In the genomic region with DNA sequence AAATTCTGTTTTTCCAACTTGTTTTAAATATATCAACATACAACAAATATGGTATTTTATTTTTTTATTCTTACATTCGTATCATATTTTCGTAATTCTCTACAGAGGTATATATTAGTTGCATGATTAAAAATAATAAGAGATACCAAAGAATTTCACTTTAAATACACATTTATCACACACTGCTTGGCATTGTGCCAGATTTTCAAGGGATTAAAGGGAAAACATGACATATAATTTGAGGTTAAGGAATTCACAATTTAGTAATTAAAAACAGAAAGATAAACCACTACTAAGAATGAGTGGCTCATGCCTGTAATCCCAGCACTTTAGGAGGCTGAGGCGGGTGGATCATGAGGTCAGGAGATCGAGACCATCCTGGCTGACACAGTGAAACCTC, we compare ENCODE assay signal across 28 cellular contexts.
"Had no signal": no experiment of that assay in that cellular context is flagged by ENCODE, and none has a peak within 500 bp of the region (broad histone marks: within the 10 kb centered on the region; RNA-seq: fewer than 3 reads in every experiment).

No MANE protein-coding gene starts in this region.

- H3K27ac ChIP-seq: left lung, lower lobe of right lung, neural progenitor cell, neutrophil, right atrium auricular region, skin epidermis, stomach, testis, thyroid gland, transverse colon, upper lobe of left lung had no signal

- H3K36me3 ChIP-seq: left lung, lower lobe of right lung, neural progenitor cell, neutrophil, right atrium auricular region, stomach, thyroid gland, transverse colon, upper lobe of left lung had no signal

- FAIRE-seq: urothelium cell line had no signal

- H3K27me3 Mint-ChIP-seq: progenitor cell of endocrine pancreas; stimulated activated naive B cell treated with anti-CD40 and anti-IgM and Interleukin-4, amounts not matched to agents 10 μg/mL and 1 μg/mL and 100 μg/mL, for 72 hours had no signal

- H3K9me3 ChIP-seq: left lung, lower lobe of right lung, neutrophil, right atrium auricular region, stomach, testis, thyroid gland, transverse colon, upper lobe of left lung had no signal

- DNase-seq: hippocampal formation; kidney; left colon; left lung; lower lobe of right lung; mammary epithelial cell; mesenchymal stem cell; natural killer cell; nephron progenitor cell; occipital lobe; stimulated activated CD4-positive, alpha-beta T cell treated with anti-CD3 and anti-CD28 coated beads, Interleukin-12 subunit alpha, Interleukin-12 subunit beta, amount 100 ng/mL, for 4 hours; stimulated activated CD4-positive, alpha-beta T cell treated with anti-CD3 and anti-CD28 coated beads, Interleukin-15, amount 100 ng/mL, for 24 hours; stimulated activated CD4-positive, alpha-beta T cell treated with anti-CD3 and anti-CD28 coated beads, Interleukin-2, amount 100 ng/mL, for 24 hours; stimulated activated CD4-positive, alpha-beta T cell treated with anti-CD3 and anti-CD28 coated beads, Interleukin-4, amount 100 ng/mL, for 1 hour; stimulated activated naive B cell treated with anti-CD40 and anti-IgM and Interleukin-4, amounts not matched to agents 10 μg/mL and 1 μg/mL and 100 μg/mL, for 72 hours; stimulated activated naive CD8-positive, alpha-beta T cell treated with anti-CD3 and anti-CD28 coated beads, Interleukin-15, Interleukin-2, amounts not matched to agents 100 U/mL and 50 U/mL, for 24 hours; stomach; testis; thyroid gland; transverse colon; upper lobe of left lung had no signal

- H3K27me3 ChIP-seq: left lung, neural progenitor cell, neutrophil, right atrium auricular region, stomach, testis, thyroid gland, transverse colon, upper lobe of left lung had no signal

- H3K36me3 Mint-ChIP-seq: natural killer cell; neural progenitor cell; stimulated activated naive B cell treated with anti-CD40 and anti-IgM and Interleukin-4, amounts not matched to agents 10 μg/mL and 1 μg/mL and 100 μg/mL, for 72 hours had no signal

- H3K4me1 ChIP-seq: lower lobe of right lung, neural progenitor cell, right atrium auricular region, testis, thyroid gland, upper lobe of left lung had no signal

- ATAC-seq: left colon; left lung; lower lobe of right lung; natural killer cell; sciatic nerve; stimulated activated naive B cell treated with anti-CD40 and anti-IgM and Interleukin-4, amounts not matched to agents 10 μg/mL and 1 μg/mL and 100 μg/mL, for 72 hours; stimulated activated naive CD8-positive, alpha-beta T cell treated with anti-CD3 and anti-CD28 coated beads, Interleukin-15, Interleukin-2, amounts not matched to agents 100 U/mL and 50 U/mL, for 24 hours had no signal

- H3K9me3 Mint-ChIP-seq: nephron progenitor cell; neural progenitor cell; stimulated activated naive B cell treated with anti-CD40 and anti-IgM and Interleukin-4, amounts not matched to agents 10 μg/mL and 1 μg/mL and 100 μg/mL, for 72 hours had no signal

- H3K4me3 Mint-ChIP-seq: natural killer cell; nephron progenitor cell; neural progenitor cell; stimulated activated naive B cell treated with anti-CD40 and anti-IgM and Interleukin-4, amounts not matched to agents 10 μg/mL and 1 μg/mL and 100 μg/mL, for 72 hours had no signal

- H3K4me3 ChIP-seq: left lung, lower lobe of right lung, neural progenitor cell, right atrium auricular region, skin epidermis, stomach, testis, thyroid gland, transverse colon, upper lobe of left lung had no signal

- H3K27ac Mint-ChIP-seq: natural killer cell; nephron progenitor cell; neural progenitor cell; progenitor cell of endocrine pancreas; stimulated activated naive B cell treated with anti-CD40 and anti-IgM and Interleukin-4, amounts not matched to agents 10 μg/mL and 1 μg/mL and 100 μg/mL, for 72 hours had no signal
